Comparison of ENCODE assay signal across 1 cellular context in the genomic region with DNA sequence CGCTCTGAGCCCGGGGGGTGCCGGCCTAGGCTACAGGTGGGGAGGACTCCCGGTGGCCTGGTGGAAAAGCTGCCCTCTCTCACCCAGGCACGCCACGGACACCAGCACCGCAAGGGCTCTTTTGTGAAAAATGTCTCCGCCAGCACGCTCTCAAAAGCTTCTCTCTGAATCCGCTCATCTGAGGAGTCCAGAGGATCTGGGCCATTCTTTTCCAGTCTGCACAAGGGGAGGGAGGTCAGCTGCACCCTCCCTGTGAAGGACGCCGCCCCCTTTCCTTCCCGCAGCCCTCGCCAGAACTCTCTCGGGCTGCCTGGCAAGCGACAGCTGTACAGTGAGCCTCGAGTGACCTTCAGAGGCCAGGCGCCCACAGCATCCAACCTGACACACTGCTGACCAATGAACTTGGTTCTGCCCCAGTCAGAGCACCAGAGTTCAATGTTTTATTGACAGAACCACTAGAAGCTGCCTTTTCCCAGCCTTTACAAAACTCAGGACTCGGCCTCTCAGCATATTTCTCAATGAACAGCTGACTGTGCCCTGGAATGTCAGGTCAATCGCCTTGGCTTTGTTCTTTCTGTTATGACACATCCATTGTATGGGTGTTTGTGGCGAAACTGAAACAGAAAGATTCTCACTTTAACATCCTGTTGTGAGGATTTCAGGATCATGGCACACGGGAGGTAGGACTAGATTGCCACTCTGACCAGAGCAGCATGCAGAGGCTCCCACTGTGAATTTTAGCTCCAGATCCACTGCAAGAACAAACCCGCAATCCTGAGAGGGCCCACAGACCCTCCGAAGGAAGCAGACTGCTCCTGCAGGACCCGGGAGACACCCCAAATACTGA.
TF ChIP-seq lines count a peak whose summit lies in the region.

No MANE protein-coding gene starts in this region.

TF ChIP-seq in HepG2, 621 proteins besides CTCF, POLR2A, EP300 and RAD21 (continued from another document and continues in another):
- TF ChIP-seq, protein P1, sequence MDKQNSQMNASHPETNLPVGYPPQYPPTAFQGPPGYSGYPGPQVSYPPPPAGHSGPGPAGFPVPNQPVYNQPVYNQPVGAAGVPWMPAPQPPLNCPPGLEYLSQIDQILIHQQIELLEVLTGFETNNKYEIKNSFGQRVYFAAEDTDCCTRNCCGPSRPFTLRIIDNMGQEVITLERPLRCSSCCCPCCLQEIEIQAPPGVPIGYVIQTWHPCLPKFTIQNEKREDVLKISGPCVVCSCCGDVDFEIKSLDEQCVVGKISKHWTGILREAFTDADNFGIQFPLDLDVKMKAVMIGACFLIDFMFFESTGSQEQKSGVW (CRISPR knock-in tag; IDR thresholded peaks at IDR 0.05; ENCODE audit: borderline replicate concordance) = no peak
- no peak for TF ChIP-seq SP1 (IDR thresholded peaks at IDR 0.05)
- TF ChIP-seq SP1 (CRISPR knock-in tag; IDR thresholded peaks at IDR 0.05) = peak; percentile 54
- TF ChIP-seq FIP1L1 (IDR thresholded peaks at IDR 0.05; ENCODE audit: borderline replicate concordance, insufficient read depth, low read depth, low read length) = no peak
- peak; percentile 91 for TF ChIP-seq KLF11 (CRISPR knock-in tag; IDR thresholded peaks at IDR 0.05)
- peak; percentile 89; the same call in 1 of the 2 replicates for TF ChIP-seq BRD4 (CRISPR knock-in tag; IDR thresholded peaks at IDR 0.05)
- peak; percentile 85; the same call in 1 of the 2 replicates for TF ChIP-seq SP5 (CRISPR knock-in tag; IDR thresholded peaks at IDR 0.05; ENCODE audit: borderline replicate concordance, low read depth)
- no peak for TF ChIP-seq ZFYVE20 (CRISPR knock-in tag; IDR thresholded peaks at IDR 0.05; ENCODE audit: borderline replicate concordance, low read depth)
- TF ChIP-seq, protein P2, sequence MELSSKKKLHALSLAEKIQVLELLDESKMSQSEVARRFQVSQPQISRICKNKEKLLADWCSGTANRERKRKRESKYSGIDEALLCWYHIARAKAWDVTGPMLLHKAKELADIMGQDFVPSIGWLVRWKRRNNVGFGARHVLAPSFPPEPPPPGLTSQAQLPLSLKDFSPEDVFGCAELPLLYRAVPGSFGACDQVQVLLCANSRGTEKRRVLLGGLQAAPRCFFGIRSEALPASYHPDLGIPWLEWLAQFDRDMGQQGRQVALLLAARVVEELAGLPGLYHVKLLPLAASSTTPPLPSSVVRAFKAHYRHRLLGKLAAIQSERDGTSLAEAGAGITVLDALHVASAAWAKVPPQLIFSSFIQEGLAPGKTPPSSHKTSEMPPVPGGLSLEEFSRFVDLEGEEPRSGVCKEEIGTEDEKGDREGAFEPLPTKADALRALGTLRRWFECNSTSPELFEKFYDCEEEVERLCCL (CRISPR knock-in tag; IDR thresholded peaks at IDR 0.05; ENCODE audit: borderline replicate concordance) = peak; percentile 70; the same call in 1 of the 2 replicates
- peak; percentile 91 for TF ChIP-seq FOXC1 (CRISPR knock-in tag; IDR thresholded peaks at IDR 0.05; ENCODE audit: borderline replicate concordance)
- peak; percentile 100 for TF ChIP-seq PHF21A (CRISPR knock-in tag; IDR thresholded peaks at IDR 0.05)
- peak; percentile 93; the same call in 1 of the 2 replicates for TF ChIP-seq PAWR (CRISPR knock-in tag; IDR thresholded peaks at IDR 0.05; ENCODE audit: borderline replicate concordance)
- TF ChIP-seq SCMH1 (CRISPR knock-in tag; IDR thresholded peaks at IDR 0.05; ENCODE audit: borderline replicate concordance) = no peak
- peak; percentile 85 for TF ChIP-seq MTA1 (CRISPR knock-in tag; IDR thresholded peaks at IDR 0.05; ENCODE audit: borderline replicate concordance)
- TF ChIP-seq PAX8 (CRISPR knock-in tag; IDR thresholded peaks at IDR 0.05; ENCODE audit: borderline replicate concordance) = no peak; the same call in 1 of the 2 replicates
- TF ChIP-seq ZNF225 (CRISPR knock-in tag; IDR thresholded peaks at IDR 0.05) = peak; percentile 9; the same call in 1 of the 2 replicates
- TF ChIP-seq HNRNPUL1 (IDR thresholded peaks at IDR 0.05; ENCODE audit: low read depth, low read length) = no peak
- no peak for TF ChIP-seq ZNF839 (CRISPR knock-in tag; IDR thresholded peaks at IDR 0.05; ENCODE audit: borderline replicate concordance)
- TF ChIP-seq FLYWCH1 (CRISPR knock-in tag; IDR thresholded peaks at IDR 0.05) = no peak; the same call in 1 of the 2 replicates
- no peak for TF ChIP-seq HDAC6 (IDR thresholded peaks at IDR 0.05; ENCODE audit: low read depth, low read length)
- no peak for TF ChIP-seq ZNF180 (CRISPR knock-in tag; IDR thresholded peaks at IDR 0.05; ENCODE audit: borderline replicate concordance, low read depth)
- TF ChIP-seq ZNF703 (CRISPR knock-in tag; IDR thresholded peaks at IDR 0.05; ENCODE audit: borderline replicate concordance) = peak; percentile 49; the same call in 1 of the 2 replicates
- no peak for TF ChIP-seq RFX5 (IDR thresholded peaks at IDR 0.05; ENCODE audit: low read depth, low read length)
- TF ChIP-seq THAP7 (CRISPR knock-in tag; IDR thresholded peaks at IDR 0.05) = peak; percentile 90
- no peak for TF ChIP-seq SP2 (CRISPR knock-in tag; IDR thresholded peaks at IDR 0.05)
- peak; percentile 85; the same call in 1 of the 2 replicates for TF ChIP-seq MYC (CRISPR knock-in tag; IDR thresholded peaks at IDR 0.05; ENCODE audit: borderline replicate concordance)
- no peak for TF ChIP-seq AGO1 (IDR thresholded peaks at IDR 0.05; ENCODE audit: low read depth, low read length, poor library complexity, severe bottlenecking)
- peak; percentile 81; the same call in 1 of the 2 replicates for TF ChIP-seq ZNF281 (CRISPR knock-in tag; IDR thresholded peaks at IDR 0.05; ENCODE audit: borderline replicate concordance)
- peak; percentile 81; the same call in 1 of the 2 replicates for TF ChIP-seq ZNF280D (CRISPR knock-in tag; IDR thresholded peaks at IDR 0.05)
- TF ChIP-seq, protein P3, sequence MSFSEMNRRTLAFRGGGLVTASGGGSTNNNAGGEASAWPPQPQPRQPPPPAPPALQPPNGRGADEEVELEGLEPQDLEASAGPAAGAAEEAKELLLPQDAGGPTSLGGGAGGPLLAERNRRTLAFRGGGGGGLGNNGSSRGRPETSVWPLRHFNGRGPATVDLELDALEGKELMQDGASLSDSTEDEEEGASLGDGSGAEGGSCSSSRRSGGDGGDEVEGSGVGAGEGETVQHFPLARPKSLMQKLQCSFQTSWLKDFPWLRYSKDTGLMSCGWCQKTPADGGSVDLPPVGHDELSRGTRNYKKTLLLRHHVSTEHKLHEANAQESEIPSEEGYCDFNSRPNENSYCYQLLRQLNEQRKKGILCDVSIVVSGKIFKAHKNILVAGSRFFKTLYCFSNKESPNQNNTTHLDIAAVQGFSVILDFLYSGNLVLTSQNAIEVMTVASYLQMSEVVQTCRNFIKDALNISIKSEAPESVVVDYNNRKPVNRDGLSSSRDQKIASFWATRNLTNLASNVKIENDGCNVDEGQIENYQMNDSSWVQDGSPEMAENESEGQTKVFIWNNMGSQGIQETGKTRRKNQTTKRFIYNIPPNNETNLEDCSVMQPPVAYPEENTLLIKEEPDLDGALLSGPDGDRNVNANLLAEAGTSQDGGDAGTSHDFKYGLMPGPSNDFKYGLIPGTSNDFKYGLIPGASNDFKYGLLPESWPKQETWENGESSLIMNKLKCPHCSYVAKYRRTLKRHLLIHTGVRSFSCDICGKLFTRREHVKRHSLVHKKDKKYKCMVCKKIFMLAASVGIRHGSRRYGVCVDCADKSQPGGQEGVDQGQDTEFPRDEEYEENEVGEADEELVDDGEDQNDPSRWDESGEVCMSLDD (CRISPR knock-in tag; IDR thresholded peaks at IDR 0.05; ENCODE audit: borderline replicate concordance) = peak; percentile 86; the same call in 1 of the 2 replicates
- TF ChIP-seq ZNF605 (CRISPR knock-in tag; IDR thresholded peaks at IDR 0.05) = peak; percentile 95
- TF ChIP-seq AKAP8 (CRISPR knock-in tag; IDR thresholded peaks at IDR 0.05) = peak; percentile 83; the same call in 1 of the 2 replicates
- TF ChIP-seq, protein P4, sequence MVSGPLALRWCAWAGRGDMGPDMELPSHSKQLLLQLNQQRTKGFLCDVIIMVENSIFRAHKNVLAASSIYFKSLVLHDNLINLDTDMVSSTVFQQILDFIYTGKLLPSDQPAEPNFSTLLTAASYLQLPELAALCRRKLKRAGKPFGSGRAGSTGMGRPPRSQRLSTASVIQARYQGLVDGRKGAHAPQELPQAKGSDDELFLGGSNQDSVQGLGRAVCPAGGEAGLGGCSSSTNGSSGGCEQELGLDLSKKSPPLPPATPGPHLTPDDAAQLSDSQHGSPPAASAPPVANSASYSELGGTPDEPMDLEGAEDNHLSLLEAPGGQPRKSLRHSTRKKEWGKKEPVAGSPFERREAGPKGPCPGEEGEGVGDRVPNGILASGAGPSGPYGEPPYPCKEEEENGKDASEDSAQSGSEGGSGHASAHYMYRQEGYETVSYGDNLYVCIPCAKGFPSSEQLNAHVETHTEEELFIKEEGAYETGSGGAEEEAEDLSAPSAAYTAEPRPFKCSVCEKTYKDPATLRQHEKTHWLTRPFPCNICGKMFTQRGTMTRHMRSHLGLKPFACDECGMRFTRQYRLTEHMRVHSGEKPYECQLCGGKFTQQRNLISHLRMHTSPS (CRISPR knock-in tag; IDR thresholded peaks at IDR 0.05; ENCODE audit: low read depth) = peak; percentile 91
- TF ChIP-seq ZNF781 (CRISPR knock-in tag; IDR thresholded peaks at IDR 0.05; ENCODE audit: borderline replicate concordance, not compliant biosample characterization) = peak; percentile 97
- TF ChIP-seq SAP130 (CRISPR knock-in tag; IDR thresholded peaks at IDR 0.05; ENCODE audit: low read depth) = peak; percentile 99
- TF ChIP-seq ZNF124 (CRISPR knock-in tag; IDR thresholded peaks at IDR 0.05) = peak; percentile 98
- TF ChIP-seq ZNF337 (CRISPR knock-in tag; IDR thresholded peaks at IDR 0.05; ENCODE audit: borderline replicate concordance, low read depth) = peak; percentile 89
- peak in 1 of 2 experiments; percentile 99; a peak in 2 of 4 replicates for TF ChIP-seq KLF16 (CRISPR knock-in tag; IDR thresholded peaks at IDR 0.05)
- TF ChIP-seq, protein P5, sequence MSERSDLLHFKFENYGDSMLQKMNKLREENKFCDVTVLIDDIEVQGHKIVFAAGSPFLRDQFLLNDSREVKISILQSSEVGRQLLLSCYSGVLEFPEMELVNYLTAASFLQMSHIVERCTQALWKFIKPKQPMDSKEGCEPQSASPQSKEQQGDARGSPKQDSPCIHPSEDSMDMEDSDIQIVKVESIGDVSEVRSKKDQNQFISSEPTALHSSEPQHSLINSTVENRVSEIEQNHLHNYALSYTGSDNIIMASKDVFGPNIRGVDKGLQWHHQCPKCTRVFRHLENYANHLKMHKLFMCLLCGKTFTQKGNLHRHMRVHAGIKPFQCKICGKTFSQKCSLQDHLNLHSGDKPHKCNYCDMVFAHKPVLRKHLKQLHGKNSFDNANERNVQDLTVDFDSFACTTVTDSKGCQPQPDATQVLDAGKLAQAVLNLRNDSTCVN (CRISPR knock-in tag; IDR thresholded peaks at IDR 0.05; ENCODE audit: borderline replicate concordance) = peak; percentile 80; the same call in 1 of the 2 replicates
- TF ChIP-seq ZNF891 (CRISPR knock-in tag; IDR thresholded peaks at IDR 0.05) = peak; percentile 5
- TF ChIP-seq ZFP37 (CRISPR knock-in tag; IDR thresholded peaks at IDR 0.05; ENCODE audit: borderline replicate concordance) = peak; percentile 91; the same call in 1 of the 2 replicates
- no peak for TF ChIP-seq ZNF10 (CRISPR knock-in tag; IDR thresholded peaks at IDR 0.05; ENCODE audit: borderline replicate concordance, low read depth)
- TF ChIP-seq ZNF33A (CRISPR knock-in tag; IDR thresholded peaks at IDR 0.05; ENCODE audit: borderline replicate concordance) = no peak
